ENCODE assay signal across 1 cellular context in the genomic region with DNA sequence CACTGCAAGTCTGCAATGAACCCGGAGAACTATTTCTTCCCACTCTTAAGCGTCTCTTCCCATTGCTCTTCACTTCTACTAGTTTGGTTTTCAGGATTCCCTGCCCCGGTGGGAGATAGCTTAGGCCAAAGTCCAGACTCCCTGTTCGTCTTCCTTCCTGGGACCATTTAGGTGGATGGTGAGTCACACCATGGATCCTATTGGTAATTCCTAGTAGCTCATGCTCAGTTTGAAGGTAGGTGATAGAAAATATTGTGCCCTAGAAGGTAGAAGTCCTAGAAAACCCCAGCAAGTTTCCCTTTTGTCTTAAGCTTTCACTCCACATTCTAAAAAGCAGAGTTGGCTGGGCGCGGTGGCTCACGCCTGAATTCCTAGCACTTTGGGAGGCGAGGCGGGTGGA.
TF ChIP-seq lines count a peak whose summit lies in the region.

No MANE protein-coding gene starts in this region.

TF ChIP-seq in H1, 55 proteins besides CTCF, POLR2A, EP300 and RAD21:
- no peak for TF ChIP-seq NANOG (IDR thresholded peaks at IDR 0.05; ENCODE audit: insufficient read depth, low read depth, low read length, poor library complexity, severe bottlenecking)
- no peak for TF ChIP-seq HDAC2 (IDR thresholded peaks at IDR 0.05; ENCODE audit: borderline replicate concordance in 1 of 2, low read depth in 2 of 2, low read length in 2 of 2)
- TF ChIP-seq NRF1 (IDR thresholded peaks at IDR 0.05; ENCODE audit: low read depth, low read length), result no peak
- TF ChIP-seq SP2 (IDR thresholded peaks at IDR 0.05; ENCODE audit: low read length), result no peak
- TF ChIP-seq GTF2F1 (IDR thresholded peaks at IDR 0.05; ENCODE audit: borderline replicate concordance, low read depth, low read length), result no peak
- TF ChIP-seq CHD1 (IDR thresholded peaks at IDR 0.05; ENCODE audit: low read depth, low read length), result no peak
- no peak for TF ChIP-seq BACH1 (IDR thresholded peaks at IDR 0.05; ENCODE audit: low read length)
